Comparison of ENCODE assay signal across 1 cellular context in the genomic region with DNA sequence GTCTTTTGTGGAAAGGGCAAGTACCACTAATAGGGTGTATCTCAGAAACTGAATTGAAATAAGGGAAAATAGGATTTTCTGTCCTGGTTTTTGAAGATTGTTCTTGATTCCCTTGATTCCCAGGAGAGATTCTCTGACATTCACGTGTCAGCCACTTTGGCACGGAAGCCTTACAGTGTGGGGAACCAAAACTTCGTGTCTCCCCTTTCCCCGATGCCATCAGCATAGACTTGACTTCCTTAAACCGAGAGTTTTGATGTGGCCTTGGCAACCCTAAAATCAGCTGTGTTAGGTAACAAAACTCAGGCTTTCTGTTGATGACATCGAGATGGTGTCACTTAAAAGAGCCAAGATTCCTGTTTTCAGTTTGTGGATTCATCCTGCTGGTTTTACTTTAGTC.
TF ChIP-seq lines count a peak whose summit lies in the region.

No MANE protein-coding gene starts in this region.

TF ChIP-seq in K562, 482 proteins besides CTCF, POLR2A, EP300 and RAD21:
- no peak for TF ChIP-seq ARNT (IDR thresholded peaks at IDR 0.05)
- TF ChIP-seq, protein P1, sequence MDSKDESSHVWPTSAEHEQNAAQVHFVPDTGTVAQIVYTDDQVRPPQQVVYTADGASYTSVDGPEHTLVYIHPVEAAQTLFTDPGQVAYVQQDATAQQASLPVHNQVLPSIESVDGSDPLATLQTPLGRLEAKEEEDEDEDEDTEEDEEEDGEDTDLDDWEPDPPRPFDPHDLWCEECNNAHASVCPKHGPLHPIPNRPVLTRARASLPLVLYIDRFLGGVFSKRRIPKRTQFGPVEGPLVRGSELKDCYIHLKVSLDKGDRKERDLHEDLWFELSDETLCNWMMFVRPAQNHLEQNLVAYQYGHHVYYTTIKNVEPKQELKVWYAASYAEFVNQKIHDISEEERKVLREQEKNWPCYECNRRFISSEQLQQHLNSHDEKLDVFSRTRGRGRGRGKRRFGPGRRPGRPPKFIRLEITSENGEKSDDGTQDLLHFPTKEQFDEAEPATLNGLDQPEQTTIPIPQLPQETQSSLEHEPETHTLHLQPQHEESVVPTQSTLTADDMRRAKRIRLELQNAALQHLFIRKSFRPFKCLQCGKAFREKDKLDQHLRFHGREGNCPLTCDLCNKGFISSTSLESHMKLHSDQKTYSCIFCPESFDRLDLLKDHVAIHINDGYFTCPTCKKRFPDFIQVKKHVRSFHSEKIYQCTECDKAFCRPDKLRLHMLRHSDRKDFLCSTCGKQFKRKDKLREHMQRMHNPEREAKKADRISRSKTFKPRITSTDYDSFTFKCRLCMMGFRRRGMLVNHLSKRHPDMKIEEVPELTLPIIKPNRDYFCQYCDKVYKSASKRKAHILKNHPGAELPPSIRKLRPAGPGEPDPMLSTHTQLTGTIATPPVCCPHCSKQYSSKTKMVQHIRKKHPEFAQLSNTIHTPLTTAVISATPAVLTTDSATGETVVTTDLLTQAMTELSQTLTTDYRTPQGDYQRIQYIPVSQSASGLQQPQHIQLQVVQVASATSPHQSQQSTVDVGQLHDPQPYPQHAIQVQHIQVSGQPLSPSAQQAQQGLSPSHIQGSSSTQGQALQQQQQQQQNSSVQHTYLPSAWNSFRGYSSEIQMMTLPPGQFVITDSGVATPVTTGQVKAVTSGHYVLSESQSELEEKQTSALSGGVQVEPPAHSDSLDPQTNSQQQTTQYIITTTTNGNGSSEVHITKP (IDR thresholded peaks at IDR 0.05; ENCODE audit: partially characterized antibody) = peak; percentile 51
